ENCODE assay signal across 8 cellular contexts in genomic region chr6:74409447-74409846, GRCh38.
DNase-seq lines count a peak whose midpoint lies in the region; TF ChIP-seq lines count a peak whose summit lies in the region.

No MANE protein-coding gene starts in this region.

- H3K4me1 ChIP-seq in fibroblast of lung (ENCODE audit: control insufficient read depth, extremely low read depth, insufficient read depth, low read length) = peaks cover 2% of the 10 kb centered on the region

- no peak overlapping the region for H3K27ac ChIP-seq in fibroblast of lung (ENCODE audit: insufficient read depth, low read length)

- DNase-seq in GM06990 (ENCODE audit: extremely low read depth, insufficient read length) (peak; percentile 2), H4 (ENCODE audit: low spot score) (peak; percentile 83), NAMALWA (ENCODE audit: low spot score) (peak; percentile 19), fibroblast of lung (ENCODE audit: low read depth in 2 of 2) (peak; percentile 71 to 86), smooth muscle cell of the brain vasculature (ENCODE audit: low read depth, low spot score) (peak; percentile 57), NCI-H1436 (lab: John Stamatoyannopoulos, UW) (no peak), NCI-H2196 treated with DMSO at 0.1 percent for 48 hours (lab: John Stamatoyannopoulos, UW; ENCODE audit: unreplicated experiment) (no peak), 8988T (no peak)

- no peaks in the 10 kb centered on the region for H3K9me3 ChIP-seq in fibroblast of lung (ENCODE audit: control insufficient read depth, insufficient read depth, low read depth, low read length)

- no peaks in the 10 kb centered on the region for H3K36me3 ChIP-seq in GM06990 (ENCODE audit: control insufficient read depth, insufficient read depth, low read length)
- no peaks in the 10 kb centered on the region for H3K36me3 ChIP-seq in fibroblast of lung (ENCODE audit: control insufficient read depth, insufficient read depth, low read length)

- TF ChIP-seq CTCF in GM06990 (IDR thresholded peaks at IDR 0.05; ENCODE audit: insufficient read depth, low read length, poor library complexity, severe bottlenecking) = peak; percentile 31
- TF ChIP-seq CTCF in fibroblast of lung (conservative IDR thresholded peaks at IDR 0.05 in 1 of 2, IDR thresholded peaks at IDR 0.05 in 1 of 2; ENCODE audit: low read depth in 1 of 2, low read length in 2 of 2) = peak; percentile 52 to 55

- no peak overlapping the region for H3K4me3 ChIP-seq in GM06990 (replicated peaks; ENCODE audit: low read depth, low read length)
- H3K4me3 ChIP-seq in fibroblast of lung (replicated peaks in 1 of 4; ENCODE audit: control extremely low read depth in 1 of 4, insufficient read depth in 1 of 4, low read depth in 3 of 4, low read length in 4 of 4) = no peak overlapping the region

- H4K20me1 ChIP-seq in fibroblast of lung (ENCODE audit: control insufficient read depth, extremely low read depth, insufficient read depth, low read length) = no peaks in the 10 kb centered on the region

- no peak overlapping the region for H2AFZ ChIP-seq in fibroblast of lung (ENCODE audit: low read length)

- no peak overlapping the region for H3K9ac ChIP-seq in fibroblast of lung (ENCODE audit: insufficient read depth, low read length)

- H3K27me3 ChIP-seq in GM06990 (replicated peaks; ENCODE audit: control insufficient read depth, insufficient read depth, low read length) = no peaks in the 10 kb centered on the region
- H3K27me3 ChIP-seq in fibroblast of lung (ENCODE audit: control insufficient read depth, insufficient read depth, low read length) = no peaks in the 10 kb centered on the region

- no peaks in the 10 kb centered on the region for H3K79me2 ChIP-seq in fibroblast of lung (ENCODE audit: control insufficient read depth, insufficient read depth, low read length)

- no peak overlapping the region for H3K4me2 ChIP-seq in fibroblast of lung (ENCODE audit: extremely low read depth, insufficient read depth, low read length)

Comparison
In these comparisons a context has a peak if more than half of its experiments do, and no peak if none do; other contexts are left out.
1. DNase-seq: peak in GM06990 (single experiment), H4 (single experiment), NAMALWA (single experiment), fibroblast of lung (2 of 2) and smooth muscle cell of the brain vasculature (single experiment); none in NCI-H1436 (single experiment), NCI-H2196 treated with DMSO at 0.1 percent for 48 hours (single experiment) and 8988T (single experiment).